ENCODE assay signal across 8 cellular contexts in the genomic region with DNA sequence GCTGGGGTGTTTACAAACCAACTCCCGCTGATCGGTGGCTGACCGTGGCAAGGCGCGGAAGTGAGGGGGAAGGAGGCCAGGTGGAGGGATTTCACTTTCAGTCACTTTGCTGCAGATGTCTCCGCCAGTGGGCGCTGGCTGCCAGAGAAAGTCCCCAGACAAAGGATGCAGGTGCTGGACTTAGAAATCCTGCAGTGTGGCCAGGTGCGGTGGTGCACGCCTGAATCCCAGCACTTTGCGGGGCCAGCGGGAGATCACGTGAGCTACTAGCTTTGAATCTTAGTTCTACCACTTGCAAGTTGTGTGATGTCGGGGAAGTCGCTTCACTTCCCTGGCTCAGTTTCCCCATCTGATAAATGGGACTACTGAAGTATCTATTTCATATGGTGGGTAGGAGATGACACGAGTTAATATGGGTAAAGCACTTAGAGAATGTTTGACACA.
DNase-seq lines count a peak whose midpoint lies in the region; ATAC-seq and TF ChIP-seq lines count a peak whose summit lies in the region.

No MANE protein-coding gene starts in this region.

- no peaks in the 10 kb centered on the region for H3K9me3 ChIP-seq in ES-I3 (ENCODE audit: control insufficient read depth, insufficient read depth, low read length)
- H3K9me3 ChIP-seq in osteoblast (ENCODE audit: low read depth, low read length): no peaks in the 10 kb centered on the region

- no peak overlapping the region for H3K4me3 ChIP-seq in osteoblast (ENCODE audit: insufficient read depth, low read length)

- H3K4me1 Mint-ChIP-seq in activated CD8-positive, alpha-beta T cell treated with anti-CD3 and anti-CD28 coated beads, Interleukin-2, amount 10 ng/mL, durations not matched to agents 7 days and 5 days (ENCODE audit: low read depth): peaks cover 8% of the 10 kb centered on the region

- H3K27ac Mint-ChIP-seq in activated CD8-positive, alpha-beta T cell treated with anti-CD3 and anti-CD28 coated beads, Interleukin-2, amount 10 ng/mL, durations not matched to agents 7 days and 5 days: peak overlapping the region; percentile 48

- peak; percentile 94 for ATAC-seq in GM21529 (IDR thresholded peaks at IDR 0.05; ENCODE audit: unreplicated experiment)
- peak; percentile 78 for ATAC-seq in activated CD8-positive, alpha-beta T cell treated with anti-CD3 and anti-CD28 coated beads, Interleukin-2, amount 10 ng/mL, durations not matched to agents 7 days and 5 days
- ATAC-seq in left ventricle myocardium superior: no peak

- no peaks in the 10 kb centered on the region for H3K4me1 ChIP-seq in ES-I3 (ENCODE audit: insufficient read depth, low read length)
- no peaks in the 10 kb centered on the region for H3K4me1 ChIP-seq in osteoblast (ENCODE audit: insufficient read depth, low read length)

- peak; percentile 58 for DNase-seq in LoVo (ENCODE audit: low spot score)
- peak; percentile 75 for DNase-seq in activated CD8-positive, alpha-beta T cell treated with anti-CD3 and anti-CD28 coated beads, Interleukin-2, amount 10 ng/mL, durations not matched to agents 7 days and 5 days
- peak; percentile 38 for DNase-seq in left ventricle myocardium superior
- DNase-seq in stimulated activated CD4-positive, alpha-beta T cell treated with anti-CD3 and anti-CD28 coated beads, Interleukin-4, amount 100 ng/mL, for 48 hours (ENCODE audit: low read depth in 2 of 2): peak; percentile 24
- DNase-seq in osteoblast (ENCODE audit: insufficient read length, low spot score, missing footprints): no peak
- no peak for DNase-seq in EL

- H3K36me3 Mint-ChIP-seq in activated CD8-positive, alpha-beta T cell treated with anti-CD3 and anti-CD28 coated beads, Interleukin-2, amount 10 ng/mL, durations not matched to agents 7 days and 5 days (ENCODE audit: low read depth): no peaks in the 10 kb centered on the region

- CTCF ChIA-PET in activated CD8-positive, alpha-beta T cell treated with anti-CD3 and anti-CD28 coated beads, Interleukin-2, amount 10 ng/mL, durations not matched to agents 7 days and 5 days (lab: Charles Lee): interaction anchor here (0.7 to 1.3 kb wide), 4 partner anchors 8 to 532 kb away, joined by 3 to 9 read pairs (median 4); no protein-coding TSS in a partner anchor

- H3K27me3 ChIP-seq in osteoblast (ENCODE audit: insufficient read depth, low read length): no peaks in the 10 kb centered on the region

- no peak overlapping the region for H3K27ac ChIP-seq in osteoblast (ENCODE audit: low read depth, low read length)

- H3K79me2 ChIP-seq in osteoblast (ENCODE audit: insufficient read depth, low read length): no peaks in the 10 kb centered on the region

- no peaks in the 10 kb centered on the region for H3K27me3 Mint-ChIP-seq in activated CD8-positive, alpha-beta T cell treated with anti-CD3 and anti-CD28 coated beads, Interleukin-2, amount 10 ng/mL, durations not matched to agents 7 days and 5 days (ENCODE audit: low read depth)

- intact Hi-C loops in left ventricle myocardium superior (cut with micrococcal nuclease): no loop called here

- H4K20me1 ChIP-seq in osteoblast (ENCODE audit: insufficient read depth, low read length): no peaks in the 10 kb centered on the region

- no peaks in the 10 kb centered on the region for H3K9me3 Mint-ChIP-seq in activated CD8-positive, alpha-beta T cell treated with anti-CD3 and anti-CD28 coated beads, Interleukin-2, amount 10 ng/mL, durations not matched to agents 7 days and 5 days (ENCODE audit: insufficient read depth)

- peak overlapping the region; percentile 18; the same call in 1 of the 2 replicates for H3K9ac ChIP-seq in ES-I3 (ENCODE audit: low read depth, low read length)

- H2AFZ ChIP-seq in osteoblast (ENCODE audit: low read length): no peak overlapping the region

- H3K4me3 Mint-ChIP-seq in activated CD8-positive, alpha-beta T cell treated with anti-CD3 and anti-CD28 coated beads, Interleukin-2, amount 10 ng/mL, durations not matched to agents 7 days and 5 days: no peak overlapping the region

- H3K36me3 ChIP-seq in ES-I3 (ENCODE audit: insufficient read depth, low read length) (no peaks in the 10 kb centered on the region), osteoblast (ENCODE audit: insufficient read depth, low read length) (no peaks in the 10 kb centered on the region)

- no peak overlapping the region for H3K4me2 ChIP-seq in osteoblast (ENCODE audit: insufficient read depth, low read length)

- no peak for TF ChIP-seq CTCF in osteoblast (IDR thresholded peaks at IDR 0.05; ENCODE audit: extremely low read depth, low read depth, low read length)

- POLR2A ChIA-PET in activated CD8-positive, alpha-beta T cell treated with anti-CD3 and anti-CD28 coated beads, Interleukin-2, amount 10 ng/mL, durations not matched to agents 7 days and 5 days (lab: Charles Lee): interaction anchor here (0.6 to 0.8 kb wide), 2 partner anchors 20 to 523 kb away, joined by 3 read pairs; no protein-coding TSS in a partner anchor

Comparison
In these comparisons a context has a peak if more than half of its experiments do, and no peak if none do; other contexts are left out.
1. DNase-seq: peak in LoVo (single experiment), activated CD8-positive, alpha-beta T cell treated with anti-CD3 and anti-CD28 coated beads, Interleukin-2, amount 10 ng/mL, durations not matched to agents 7 days and 5 days (single experiment), left ventricle myocardium superior (single experiment) and stimulated activated CD4-positive, alpha-beta T cell treated with anti-CD3 and anti-CD28 coated beads, Interleukin-4, amount 100 ng/mL, for 48 hours (2 of 2); none in osteoblast (single experiment) and EL (single experiment).